20 cellular contexts compared by ENCODE assay signal in genomic region chr2:2657121-2657962, GRCh38.
DNase-seq lines count a peak whose midpoint lies in the region; ATAC-seq, FAIRE-seq and TF ChIP-seq lines count a peak whose summit lies in the region.
"Had no signal": no experiment of that assay in that cellular context is flagged by ENCODE, and none has a peak within 500 bp of the region (broad histone marks: within the 10 kb centered on the region; RNA-seq: fewer than 3 reads in every experiment).

No MANE protein-coding gene starts in this region.

- H3K4me1 ChIP-seq in HepG2 (ENCODE audit: insufficient read depth, low read length) = no peaks in the 10 kb centered on the region
- no peaks in the 10 kb centered on the region for H3K4me1 ChIP-seq in right lobe of liver
- H3K4me1 ChIP-seq in naive thymus-derived CD4-positive, alpha-beta T cell (ENCODE audit: control insufficient read depth in 2 of 2, insufficient read depth in 2 of 2, low read length in 2 of 2) = peaks cover 0 to 7% of the 10 kb centered on the region in 2 donors
- no peaks in the 10 kb centered on the region for H3K4me1 ChIP-seq in spleen
- H3K4me1 ChIP-seq in gastroesophageal sphincter = peaks cover 0 to 35% (median 0%) of the 10 kb centered on the region in 3 donors

- H4K20me1 ChIP-seq in HepG2 (ENCODE audit: insufficient read depth, low read length) = no peaks in the 10 kb centered on the region

- TF ChIP-seq EP300 in HepG2 (IDR thresholded peaks at IDR 0.05; ENCODE audit: low read depth in 2 of 2, low read length in 2 of 2) = no peak
- TF ChIP-seq EP300 in HepG2 (CRISPR knock-in tag; IDR thresholded peaks at IDR 0.05; ENCODE audit: borderline replicate concordance) = no peak
- no peak for TF ChIP-seq EP300 in gastroesophageal sphincter (IDR thresholded peaks at IDR 0.05)

- 30% methylated on average over 15 of the region's 15 CpGs for WGBS in HepG2 (ENCODE audit: low lambda C conversion rate)
- WGBS in right lobe of liver (ENCODE audit: insufficient coverage, low coverage, low lambda C conversion rate, missing lambda C conversion rate) = 55% methylated on average over 14 of the region's 15 CpGs
- 48 to 61% (median 52%) methylated on average over 14 to 15 of the region's 15 CpGs for WGBS in spleen, 5 donors
- WGBS in lower leg skin, 2 donors = 61 to 65% methylated on average over 14 to 15 of the region's 15 CpGs
- WGBS in gastroesophageal sphincter (ENCODE audit: low coverage in 1 of 2), 2 donors = 80% methylated on average over 3 of the region's 15 CpGs; no CpG with 5 or more reads in 1 of the 2 donors

- peak overlapping the region in 4 of 10 donors; percentile 12 to 53 (median 32) for H3K4me3 Mint-ChIP-seq in naive thymus-derived CD4-positive, alpha-beta T cell
- H3K4me3 Mint-ChIP-seq: CD4-positive, alpha-beta memory T cell; HFFc6 had no signal

- no peak for DNase-seq in HepG2 (ENCODE audit: low spot score)
- no peak for DNase-seq in right lobe of liver
- peak in 4 of 9 donors; percentile 4 to 13 (median 10) for DNase-seq in naive thymus-derived CD4-positive, alpha-beta T cell
- peak; percentile 64 for DNase-seq in spleen
- no peak for DNase-seq in left cardiac atrium
- no peak for DNase-seq in lower leg skin (ENCODE audit: low spot score in 2 of 2)
- DNase-seq: Calu3; CD4-positive, alpha-beta memory T cell; EL; HFFc6; KG1; MV-4-11; NCI-H1694 treated with DMSO at 0.1 percent for 48 hours; NCI-H345; NCI-H524 treated with DMSO at 0.1 percent for 48 hours; PC-9 had no signal

- BruUV-seq in HepG2 (replicated peaks; lab: Mats Ljungman, UMichigan) = no TSS peak

- TF ChIP-seq RAD21 in HepG2 (CRISPR knock-in tag; IDR thresholded peaks at IDR 0.05) = no peak

- peak overlapping the region in 6 of 9 donors; percentile 59 to 90 (median 72) for H3K27ac Mint-ChIP-seq in naive thymus-derived CD4-positive, alpha-beta T cell
- H3K27ac Mint-ChIP-seq: CD4-positive, alpha-beta memory T cell; HFFc6 had no signal

- intact Hi-C loops in HepG2 (cut with micrococcal nuclease; ENCODE audit: unreplicated experiment) (no loop called here), right lobe of liver (cut with DNase I) (no loop called here), spleen (cut with DNase I; ENCODE audit: low total_unique reads) (no loop called here), left cardiac atrium (cut with DNase I) (no loop called here), lower leg skin (cut with DNase I; ENCODE audit: low total_unique reads) (no loop called here)
- intact Hi-C loops in naive thymus-derived CD4-positive, alpha-beta T cell (cut with micrococcal nuclease) = no loop called here

- H3K79me2 ChIP-seq in HepG2 (ENCODE audit: insufficient read depth, low read length) = no peaks in the 10 kb centered on the region

- peaks cover 0 to 19% (median 14%) of the 10 kb centered on the region in 7 donors for H3K4me1 Mint-ChIP-seq in naive thymus-derived CD4-positive, alpha-beta T cell
- H3K4me1 Mint-ChIP-seq: CD4-positive, alpha-beta memory T cell had no signal

- FAIRE-seq in HepG2 (lab: Jason Lieb, UNC) = no peak
- FAIRE-seq: A549, GM12878 had no signal

- H3K27me3 Mint-ChIP-seq in naive thymus-derived CD4-positive, alpha-beta T cell = peaks cover 0 to 10% (median 0%) of the 10 kb centered on the region in 5 donors
- H3K27me3 Mint-ChIP-seq: CD4-positive, alpha-beta memory T cell had no signal

- H3K4me2 ChIP-seq in HepG2 (ENCODE audit: low read depth, low read length) = no peak overlapping the region
- H3K4me2 ChIP-seq: A549, PC-9 had no signal

- in situ Hi-C loops in HepG2 (cut with HindIII; ENCODE audit: extremely low pct_ligation_motif_present, low pct_unique_long_range_greater_than_20kb) = no loop called here

- peaks cover 6% of the 10 kb centered on the region; the same call in 1 of the 2 replicates for H3K9me3 ChIP-seq in HepG2 (ENCODE audit: low read length)
- H3K9me3 ChIP-seq in right lobe of liver = no peaks in the 10 kb centered on the region
- H3K9me3 ChIP-seq in naive thymus-derived CD4-positive, alpha-beta T cell (ENCODE audit: control insufficient read depth in 2 of 3, low read length in 3 of 3) = peaks cover 0 to 6% (median 0%) of the 10 kb centered on the region in 3 experiments
- H3K9me3 ChIP-seq in spleen = peaks cover 0 to 22% (median 8%) of the 10 kb centered on the region in 8 donors
- H3K9me3 ChIP-seq in gastroesophageal sphincter = no peaks in the 10 kb centered on the region

- H3K36me3 ChIP-seq in HepG2 (replicated peaks in 1 of 2; ENCODE audit: control insufficient read depth in 1 of 2, insufficient read depth in 2 of 2, low read length in 2 of 2) (no peaks in the 10 kb centered on the region), right lobe of liver (no peaks in the 10 kb centered on the region), spleen (no peaks in the 10 kb centered on the region), gastroesophageal sphincter (no peaks in the 10 kb centered on the region)
- no peaks in the 10 kb centered on the region for H3K36me3 ChIP-seq in naive thymus-derived CD4-positive, alpha-beta T cell (ENCODE audit: control insufficient read depth in 2 of 3, insufficient read depth in 3 of 3, low read length in 3 of 3)

- ATAC-seq in HepG2 (no peak), right lobe of liver (no peak), left cardiac atrium (no peak), gastroesophageal sphincter (no peak)
- ATAC-seq in naive thymus-derived CD4-positive, alpha-beta T cell = no peak
- ATAC-seq: GM12878 had no signal

- peaks cover 0 to 28% (median 6%) of the 10 kb centered on the region in 11 donors for H3K9me3 Mint-ChIP-seq in naive thymus-derived CD4-positive, alpha-beta T cell

- no peak for TF ChIP-seq POLR2A in HepG2 (IDR thresholded peaks at IDR 0.05; ENCODE audit: insufficient read depth in 1 of 2, low read depth in 2 of 2, low read length in 2 of 2)
- no peak for TF ChIP-seq POLR2A in right lobe of liver (IDR thresholded peaks at IDR 0.05)
- TF ChIP-seq POLR2A in spleen (IDR thresholded peaks at IDR 0.05) = no peak
- TF ChIP-seq POLR2A in lower leg skin (IDR thresholded peaks at IDR 0.05) = no peak
- TF ChIP-seq POLR2A in gastroesophageal sphincter (IDR thresholded peaks at IDR 0.05) = no peak

- H2AFZ ChIP-seq in HepG2 (ENCODE audit: low read length) = no peak overlapping the region
- H2AFZ ChIP-seq: PC-9 had no signal

- H3K27me3 ChIP-seq in HepG2 (ENCODE audit: control insufficient read depth in 1 of 2, insufficient read depth in 2 of 2, low read length in 2 of 2) (peaks cover 0 to 25% of the 10 kb centered on the region in 2 experiments; a peak in 4 of 5 replicates), right lobe of liver (no peaks in the 10 kb centered on the region), spleen (replicated peaks in 1 of 7) (peaks cover 0 to 20% (median 0%) of the 10 kb centered on the region in 7 donors), gastroesophageal sphincter (no peaks in the 10 kb centered on the region)
- H3K27me3 ChIP-seq in naive thymus-derived CD4-positive, alpha-beta T cell (ENCODE audit: control insufficient read depth in 2 of 2, insufficient read depth in 2 of 2, low read length in 2 of 2) = no peaks in the 10 kb centered on the region

- POLR2A ChIA-PET in HepG2 (lab: Yijun Ruan, JAX) = no interaction called here
- POLR2A ChIA-PET in naive thymus-derived CD4-positive, alpha-beta T cell (lab: Charles Lee) = interaction anchor here (0.6 to 1.3 kb wide), 2 partner anchors 19 to 43 kb away, joined by 3 to 4 read pairs; no protein-coding TSS in a partner anchor

- CTCF ChIA-PET in HepG2 (lab: Yijun Ruan, JAX; ENCODE audit: low intra/inter-chr PET ratio, low total read pairs) = no interaction called here
- CTCF ChIA-PET in naive thymus-derived CD4-positive, alpha-beta T cell (lab: Charles Lee) = interaction anchor here (0.7 kb wide), 2 partner anchors 458 to 595 kb away, joined by 3 to 4 read pairs; no protein-coding TSS in a partner anchor

- no peak overlapping the region for H3K9ac ChIP-seq in HepG2 (ENCODE audit: insufficient read depth, low read depth, low read length)

- no peak for TF ChIP-seq CTCF in HepG2 (CRISPR knock-in tag; IDR thresholded peaks at IDR 0.05)
- TF ChIP-seq CTCF in right lobe of liver (IDR thresholded peaks at IDR 0.05) = no peak
- no peak for TF ChIP-seq CTCF in VCaP (conservative IDR thresholded peaks at IDR 0.05)
- TF ChIP-seq CTCF in spleen (IDR thresholded peaks at IDR 0.05 in 8 of 11, conservative IDR thresholded peaks at IDR 0.05 in 3 of 11) = no peak
- TF ChIP-seq CTCF in lower leg skin (IDR thresholded peaks at IDR 0.05) = no peak
- TF ChIP-seq CTCF in gastroesophageal sphincter (IDR thresholded peaks at IDR 0.05) = no peak

- H3K4me3 ChIP-seq in HepG2 (replicated peaks in 1 of 3; ENCODE audit: insufficient read depth in 1 of 3, low read depth in 2 of 3, low read length in 3 of 3) (no peak overlapping the region), right lobe of liver (no peak overlapping the region), spleen (no peak overlapping the region), lower leg skin (ENCODE audit: low read depth, poor library complexity, severe bottlenecking) (no peak overlapping the region), gastroesophageal sphincter (no peak overlapping the region)
- H3K4me3 ChIP-seq in naive thymus-derived CD4-positive, alpha-beta T cell (ENCODE audit: low read length) = no peak overlapping the region
- H3K4me3 ChIP-seq: A549, GM12878, PC-9 had no signal

- H3K27ac ChIP-seq in HepG2 (ENCODE audit: extremely low read length, insufficient read depth, low read length) (no peak overlapping the region), right lobe of liver (no peak overlapping the region), VCaP (peak overlapping the region; percentile 74), spleen (no peak overlapping the region), gastroesophageal sphincter (no peak overlapping the region)
- H3K27ac ChIP-seq in naive thymus-derived CD4-positive, alpha-beta T cell (ENCODE audit: low read depth, low read length) = no peak overlapping the region
- H3K27ac ChIP-seq: A549, PC-9 had no signal

- peaks cover 0 to 13% (median 8%) of the 10 kb centered on the region in 5 donors for H3K36me3 Mint-ChIP-seq in naive thymus-derived CD4-positive, alpha-beta T cell
- H3K36me3 Mint-ChIP-seq: CD4-positive, alpha-beta memory T cell had no signal

TF ChIP-seq in HepG2, 621 proteins besides CTCF, POLR2A, EP300 and RAD21:
- TF ChIP-seq CREB1 (IDR thresholded peaks at IDR 0.05) (peak; percentile 52; the same call in 1 of the 2 replicates), CREB1 (CRISPR knock-in tag; IDR thresholded peaks at IDR 0.05) (no peak), ZNF230 (CRISPR knock-in tag; IDR thresholded peaks at IDR 0.05) (no peak)
